ENCODE assay signal across 22 cellular contexts in genomic region chr4:91754716-91755115, GRCh38.
"Had no signal": no experiment of that assay in that cellular context is flagged by ENCODE, and none has a peak within 500 bp of the region (broad histone marks: within the 10 kb centered on the region; RNA-seq: fewer than 3 reads in every experiment).

No MANE protein-coding gene starts in this region.

- H3K9me3 ChIP-seq: adrenal gland, colonic mucosa, Peyer's patch had no signal

- ATAC-seq: activated CD4-positive, CD25-positive, alpha-beta regulatory T cell treated with anti-CD3 and anti-CD28 coated beads, Interleukin-2, amount 50 U/mL, for 24 hours; activated CD8-positive, alpha-beta T cell treated with anti-CD3 and anti-CD28 coated beads, Interleukin-2, amount 10 ng/mL, durations not matched to agents 7 days and 5 days had no signal

- DNase-seq: activated CD4-positive, alpha-beta T cell treated with anti-CD3 and anti-CD28 coated beads for 48 hours; activated CD4-positive, alpha-beta T cell treated with anti-CD3 and anti-CD28 coated beads, Interleukin-2, amount 50 U/mL, for 4 hours; activated CD8-positive, alpha-beta memory T cell treated with anti-CD3 and anti-CD28 coated beads, Interleukin-2, amount 50 U/mL, for 48 hours; activated CD8-positive, alpha-beta T cell treated with anti-CD3 and anti-CD28 coated beads, Interleukin-2, amount 10 ng/mL, durations not matched to agents 7 days and 5 days; activated naive CD4-positive, alpha-beta T cell treated with anti-CD3 and anti-CD28 coated beads, Interleukin-2, amount 50 U/mL, for 16 hours; activated naive CD8-positive, alpha-beta T cell treated with anti-CD3 and anti-CD28 coated beads, Interleukin-2, amount 10 ng/mL, durations not matched to agents 7 days and 5 days; activated T-cell treated with anti-CD3 and anti-CD28 coated beads, Interleukin-2, amount 50 U/mL, for 1 hour; adrenal gland; aorta; cerebellar nuclear complex; colonic mucosa; NCI-H1048; NCI-H1930; NCI-H2171; NCI-H2227 treated with DMSO at 0.1 percent for 48 hours; NCI-H446 treated with DMSO at 0.1 percent for 48 hours; NCI-H774; NK-92 treated with Interleukin-12 subunit alpha and Interleukin-12 subunit beta, amount 100 ng/mL, for 24 hours; OCI-M1; Peyer's patch; SHP77 treated with DMSO at 0.1 percent for 48 hours had no signal

- H3K36me3 ChIP-seq: adrenal gland, colonic mucosa, Peyer's patch had no signal

- H3K4me3 ChIP-seq: adrenal gland, colonic mucosa, Peyer's patch had no signal

- H3K27me3 ChIP-seq: adrenal gland, colonic mucosa, Peyer's patch had no signal

- H3K4me1 ChIP-seq: adrenal gland, colonic mucosa, Peyer's patch had no signal

- H3K27ac ChIP-seq: adrenal gland, colonic mucosa, Peyer's patch had no signal
